ENCODE assay signal across 12 cellular contexts in genomic region chr22:45775569-45776312, GRCh38.
DNase-seq lines count a peak whose midpoint lies in the region; ATAC-seq and TF ChIP-seq lines count a peak whose summit lies in the region.
"Had no signal": no experiment of that assay in that cellular context is flagged by ENCODE, and none has a peak within 500 bp of the region (broad histone marks: within the 10 kb centered on the region; RNA-seq: fewer than 3 reads in every experiment).

No MANE protein-coding gene starts in this region.

- no peak overlapping the region for H3K4me3 Mint-ChIP-seq in nephron progenitor cell

- H3K9me3 Mint-ChIP-seq in nephron progenitor cell, result peaks cover 11% of the 10 kb centered on the region

- H3K27ac Mint-ChIP-seq in nephron progenitor cell, result peak overlapping the region; percentile 57

- no peaks in the 10 kb centered on the region for H3K36me3 ChIP-seq in sigmoid colon
- H3K36me3 ChIP-seq: right lobe of liver had no signal

- 78 to 92% methylated on average over 14 of the region's 14 CpGs for whole genome bisulfite sequencing in sigmoid colon, 2 donors

- TF ChIP-seq CTCF in nephron progenitor cell (IDR thresholded peaks at IDR 0.05) (no peak), sigmoid colon (IDR thresholded peaks at IDR 0.05) (no peak)

- H3K4me3 ChIP-seq in sigmoid colon, result no peak overlapping the region
- H3K4me3 ChIP-seq: right lobe of liver had no signal

- H3K4me1 ChIP-seq in sigmoid colon, result peaks cover 0 to 15% (median 11%) of the 10 kb centered on the region in 4 donors
- H3K4me1 ChIP-seq: right lobe of liver had no signal

- DNase-seq in nephron progenitor cell (no peak), sigmoid colon (no peak), substantia nigra (lab: John Stamatoyannopoulos, UW) (no peak), erythroblast (lab: John Stamatoyannopoulos, UW) (no peak)
- DNase-seq: activated CD8-positive, alpha-beta memory T cell treated with anti-CD3 and anti-CD28 coated beads for 24 hours; NCI-H1105; right lobe of liver had no signal

- H3K27ac ChIP-seq in sigmoid colon, result no peak overlapping the region
- no peak overlapping the region for H3K27ac ChIP-seq in substantia nigra (ENCODE audit: low read depth, low read length, poor library complexity, severe bottlenecking)
- H3K27ac ChIP-seq: right lobe of liver had no signal

- TF ChIP-seq EP300 in sigmoid colon (IDR thresholded peaks at IDR 0.05), result no peak

- intact Hi-C loops in sigmoid colon (cut with DNase I), result no loop called here

- peaks cover 54% of the 10 kb centered on the region for H3K36me3 Mint-ChIP-seq in nephron progenitor cell (ENCODE audit: low read depth)

- H3K4me1 Mint-ChIP-seq in nephron progenitor cell, result peaks cover 22% of the 10 kb centered on the region

- H3K27me3 ChIP-seq in sigmoid colon, result no peaks in the 10 kb centered on the region
- H3K27me3 ChIP-seq: right lobe of liver had no signal

- ATAC-seq in GM19035 (IDR thresholded peaks at IDR 0.05; ENCODE audit: unreplicated experiment) (peak; percentile 64), HG02588 (IDR thresholded peaks at IDR 0.05; ENCODE audit: unreplicated experiment) (peak; percentile 52), HG03571 (IDR thresholded peaks at IDR 0.05; ENCODE audit: unreplicated experiment) (peak; percentile 52)
- ATAC-seq: left lobe of liver, right lobe of liver, Right ventricle myocardium inferior had no signal

- no peaks in the 10 kb centered on the region for H3K9me3 ChIP-seq in sigmoid colon
- H3K9me3 ChIP-seq: right lobe of liver had no signal

- no peak for TF ChIP-seq POLR2A in sigmoid colon (IDR thresholded peaks at IDR 0.05)
- no peak for TF ChIP-seq POLR2A in erythroblast (IDR thresholded peaks at IDR 0.05; ENCODE audit: low read length)

- H3K27me3 Mint-ChIP-seq in nephron progenitor cell (ENCODE audit: low read depth, poor library complexity), result no peaks in the 10 kb centered on the region
